In genomic region chr10:96252730-96253129, GRCh38 we compare ENCODE assay signal across 17 cellular contexts. TPM values are rescaled to one million over a fixed set of nuclear protein-coding genes. Genes with fewer than 3 reads are reported as not detected.
DNase-seq lines count a peak whose midpoint lies in the region; ATAC-seq and TF ChIP-seq lines count a peak whose summit lies in the region.
"Had no signal": no experiment of that assay in that cellular context is flagged by ENCODE, and none has a peak within 500 bp of the region (broad histone marks: within the 10 kb centered on the region; RNA-seq: fewer than 3 reads in every experiment).

No MANE protein-coding gene starts in this region.

- ATAC-seq in PC-3 (no peak), lower lobe of right lung (no peak), GM18498 (IDR thresholded peaks at IDR 0.05; ENCODE audit: unreplicated experiment) (no peak)

- no TSS peak for BruUV-seq in PC-3 (replicated peaks; lab: Mats Ljungman, UMichigan)

- peak overlapping the region; percentile 73 for H3K27ac Mint-ChIP-seq in dendritic cell treated with granulocyte-macrophage colony-stimulating factor and Interleukin-4, amounts not matched to agents 40 ng/mL and 50 ng/mL, for 4 days
- H3K27ac Mint-ChIP-seq: CD4-positive, alpha-beta memory T cell had no signal

- H3K27me3 Mint-ChIP-seq in dendritic cell treated with granulocyte-macrophage colony-stimulating factor and Interleukin-4, amounts not matched to agents 40 ng/mL and 50 ng/mL, for 4 days: no peaks in the 10 kb centered on the region

- H3K27me3 ChIP-seq in DOHH2 (ENCODE audit: control insufficient read depth, low read length) (no peaks in the 10 kb centered on the region), spleen (replicated peaks in 1 of 7) (no peaks in the 10 kb centered on the region), PC-3 (ENCODE audit: low read length) (peaks cover 14% of the 10 kb centered on the region; the same call in 1 of the 2 replicates), lower lobe of right lung (ENCODE audit: low read depth) (no peaks in the 10 kb centered on the region)

- H3K36me3 ChIP-seq in DOHH2 (ENCODE audit: control insufficient read depth, low read length) (peaks cover 73% of the 10 kb centered on the region), spleen (peaks cover 0 to 6% (median 0%) of the 10 kb centered on the region in 6 donors), PC-3 (ENCODE audit: low read depth, low read length) (no peaks in the 10 kb centered on the region), lower lobe of right lung (no peaks in the 10 kb centered on the region)
- H3K36me3 ChIP-seq: HAP-1 had no signal

- no peak for TF ChIP-seq POLR2A in NB4 (IDR thresholded peaks at IDR 0.05; ENCODE audit: extremely low read depth, insufficient read length)
- no peak for TF ChIP-seq POLR2A in spleen (IDR thresholded peaks at IDR 0.05)

- H3K4me3 ChIP-seq in DOHH2 (ENCODE audit: low read length) (no peak overlapping the region), NB4 (ENCODE audit: low read depth, low read length) (no peak overlapping the region), spleen (peak overlapping the region in 2 of 8 donors; percentile 44 to 61), PC-3 (ENCODE audit: low read length) (no peak overlapping the region), lower lobe of right lung (no peak overlapping the region)
- H3K4me3 ChIP-seq: HAP-1 had no signal

- H3K9me3 Mint-ChIP-seq in dendritic cell treated with granulocyte-macrophage colony-stimulating factor and Interleukin-4, amounts not matched to agents 40 ng/mL and 50 ng/mL, for 4 days: no peaks in the 10 kb centered on the region
- H3K9me3 Mint-ChIP-seq: CD4-positive, alpha-beta memory T cell had no signal

- no peak for TF ChIP-seq CTCF in DOHH2 (IDR thresholded peaks at IDR 0.05; ENCODE audit: low read depth, low read length, poor library complexity, severe bottlenecking)
- no peak for TF ChIP-seq CTCF in NB4 (IDR thresholded peaks at IDR 0.05; ENCODE audit: low read depth, low read length)
- TF ChIP-seq CTCF in spleen (IDR thresholded peaks at IDR 0.05 in 8 of 11, conservative IDR thresholded peaks at IDR 0.05 in 3 of 11): no peak
- no peak for TF ChIP-seq CTCF in PC-3 (conservative IDR thresholded peaks at IDR 0.05; ENCODE audit: low read depth, low read length)
- TF ChIP-seq CTCF in lower lobe of right lung (IDR thresholded peaks at IDR 0.05): no peak

- no peak overlapping the region for H3K4me3 Mint-ChIP-seq in dendritic cell treated with granulocyte-macrophage colony-stimulating factor and Interleukin-4, amounts not matched to agents 40 ng/mL and 50 ng/mL, for 4 days
- H3K4me3 Mint-ChIP-seq: CD4-positive, alpha-beta memory T cell had no signal

- H3K36me3 Mint-ChIP-seq in dendritic cell treated with granulocyte-macrophage colony-stimulating factor and Interleukin-4, amounts not matched to agents 40 ng/mL and 50 ng/mL, for 4 days (ENCODE audit: low read depth): peaks cover 47% of the 10 kb centered on the region
- H3K36me3 Mint-ChIP-seq: CD4-positive, alpha-beta memory T cell had no signal

- H3K4me1 ChIP-seq in DOHH2 (ENCODE audit: control insufficient read depth, low read length) (peaks cover 83% of the 10 kb centered on the region), spleen (peaks cover 10 to 89% (median 55%) of the 10 kb centered on the region in 6 donors), PC-3 (ENCODE audit: insufficient read depth, low read length) (no peaks in the 10 kb centered on the region), lower lobe of right lung (peaks cover 7% of the 10 kb centered on the region)
- H3K4me1 ChIP-seq: HAP-1 had no signal

- H3K9me2 ChIP-seq in DOHH2 (replicated peaks; ENCODE audit: control insufficient read depth, low read length): no peaks in the 10 kb centered on the region
- H3K9me2 ChIP-seq in PC-3 (replicated peaks; ENCODE audit: low read length): no peaks in the 10 kb centered on the region

- H3K4me2 ChIP-seq in DOHH2 (ENCODE audit: low read length) (no peak overlapping the region), PC-3 (ENCODE audit: low read length) (no peak overlapping the region)

- 66 to 75% (median 69%) methylated on average over 5 of the region's 5 CpGs for WGBS in spleen, 5 donors

- H3K27ac ChIP-seq in DOHH2 (ENCODE audit: low read depth, low read length): 0 out of 2 replicates have a peak overlapping the region, but pooled peaks have one; percentile 1
- peak overlapping the region in 5 of 8 donors; percentile 65 to 83 (median 72) for H3K27ac ChIP-seq in spleen
- H3K27ac ChIP-seq in PC-3 (ENCODE audit: low read length): no peak overlapping the region
- no peak overlapping the region for H3K27ac ChIP-seq in lower lobe of right lung

- H4K20me1 ChIP-seq in DOHH2 (ENCODE audit: control insufficient read depth, insufficient read depth, low read depth, low read length) (peaks cover 4% of the 10 kb centered on the region; the same call in 1 of the 2 replicates), PC-3 (ENCODE audit: low read length) (no peaks in the 10 kb centered on the region)

- POLR2A ChIA-PET in PC-3 (lab: Charles Lee; ENCODE audit: unreplicated experiment): no interaction called here

- H3F3A ChIP-seq in DOHH2 (ENCODE audit: control insufficient read depth, insufficient read depth) (peaks cover 8% of the 10 kb centered on the region), PC-3 (ENCODE audit: low read length, unreplicated experiment) (no peaks in the 10 kb centered on the region)

- CTCF ChIA-PET in PC-3 (lab: Charles Lee): no interaction called here

- H3K79me2 ChIP-seq in DOHH2 (ENCODE audit: control insufficient read depth, low read length) (peaks cover 93% of the 10 kb centered on the region), PC-3 (ENCODE audit: low read length) (no peaks in the 10 kb centered on the region)

- intact Hi-C loops in dendritic cell treated with granulocyte-macrophage colony-stimulating factor and Interleukin-4, amounts not matched to agents 40 ng/mL and 50 ng/mL, for 4 days (cut with micrococcal nuclease): no loop called here
- intact Hi-C loops in spleen (cut with DNase I; ENCODE audit: low total_unique reads) (no loop called here), PC-3 (cut with micrococcal nuclease) (no loop called here), lower lobe of right lung (cut with DNase I) (no loop called here)

- no peak overlapping the region for H2AFZ ChIP-seq in PC-3 (ENCODE audit: low read length)

- H3K9me3 ChIP-seq in DOHH2 (ENCODE audit: control insufficient read depth, insufficient read depth, low read length) (no peaks in the 10 kb centered on the region), spleen (no peaks in the 10 kb centered on the region), PC-3 (ENCODE audit: low read length) (no peaks in the 10 kb centered on the region), lower lobe of right lung (no peaks in the 10 kb centered on the region)
- H3K9me3 ChIP-seq: HAP-1 had no signal

- H3K4me1 Mint-ChIP-seq in dendritic cell treated with granulocyte-macrophage colony-stimulating factor and Interleukin-4, amounts not matched to agents 40 ng/mL and 50 ng/mL, for 4 days (ENCODE audit: low read depth): peaks cover 40% of the 10 kb centered on the region

- no peak overlapping the region for H3K9ac ChIP-seq in PC-3 (ENCODE audit: low read length)

- DNase-seq in NB4 (ENCODE audit: low read depth): peak; percentile 16
- no peak for DNase-seq in spleen
- no peak for DNase-seq in kidney tubule cell (ENCODE audit: low spot score)
- DNase-seq in PC-3: no peak
- no peak for DNase-seq in lower lobe of right lung
- DNase-seq: CD4-positive, alpha-beta memory T cell; DMS153; KBM-7; NCI-H1417 treated with DMSO at 0.1 percent for 48 hours; NCI-H187 treated with DMSO at 0.1 percent for 48 hours; NCI-H226; NCI-H524 treated with DMSO at 0.1 percent for 48 hours had no signal

RNA-seq across cellular contexts. Expression of gene BLNK, which starts 18.6 kb away (rescaled TPM):
- 100 to 1,000 TPM in 2 of 7 donors, 10 to 100 TPM in 5; 63.7 to 128 (median 89.8) TPM for total RNA-seq in spleen
- polyA plus RNA-seq in spleen: 100 to 1,000 TPM in 2 of 3 donors, 10 to 100 TPM in 1; 76.4 to 116 (median 103) TPM
- not detected in 2 replicates for total RNA-seq in PC-3 (2014; rRNA removed)
- 11.2 TPM for total RNA-seq in lower lobe of right lung
- polyA plus RNA-seq: BJ had no signal

RNA-seq across cellular contexts. Expression of gene DNTT, which starts 51.5 kb away (rescaled TPM):
- under 1 TPM in 1 of 7 donors, not detected in 6; 0.59 TPM for total RNA-seq in spleen
- polyA plus RNA-seq in spleen: under 1 TPM in 1 of 3 donors, not detected in 2; 0.08 TPM
- not detected in 2 replicates for total RNA-seq in PC-3 (2014; rRNA removed)
- not detected for total RNA-seq in lower lobe of right lung
- total RNA-seq: CD4-positive, alpha-beta memory T cell had no signal
- polyA plus RNA-seq: BJ; CD4-positive, alpha-beta memory T cell had no signal

Comparison
In these comparisons a context has a peak if more than half of its experiments do, and no peak if none do; other contexts are left out.
1. H3K27ac ChIP-seq: peak in DOHH2 (single experiment) and spleen (5 of 8); none in PC-3 (single experiment) and lower lobe of right lung (single experiment).
2. RNA of gene BLNK, which starts 18.6 kb away (total RNA-seq): 63.7 to 128 TPM in spleen and 11.2 TPM in lower lobe of right lung (single experiment); not detected in PC-3; every median in the first group is over 10 times any median in the second.